17 cellular contexts compared by ENCODE assay signal in genomic region chr1:176102700-176103244, GRCh38.
A peak's percentile ranks its signal among the peaks of the same experiment; 100 is the strongest.
DNase-seq lines count a peak whose midpoint lies in the region; ATAC-seq and TF ChIP-seq lines count a peak whose summit lies in the region.
"Had no signal": no experiment of that assay in that cellular context is flagged by ENCODE, and none has a peak within 500 bp of the region (broad histone marks: within the 10 kb centered on the region; RNA-seq: fewer than 3 reads in every experiment).

No MANE protein-coding gene starts in this region.

- TF ChIP-seq POLR2A in erythroblast (IDR thresholded peaks at IDR 0.05; ENCODE audit: low read length), result no peak

- TF ChIP-seq CTCF in epithelial cell of esophagus (IDR thresholded peaks at IDR 0.05; ENCODE audit: insufficient read depth, low read depth, low read length, missing control alignments), result no peak

- H3K9me3 Mint-ChIP-seq in activated naive CD4-positive, alpha-beta T cell treated with anti-CD3 and anti-CD28 coated beads, Interleukin-2, amount 50 U/mL, for 72 hours, result peaks cover 12 to 16% of the 10 kb centered on the region in 2 donors
- H3K9me3 Mint-ChIP-seq in stimulated activated effector memory CD8-positive, alpha-beta T cell treated with anti-CD3 and anti-CD28 coated beads, Interleukin-12 subunit alpha, Interleukin-12 subunit beta, amount 100 ng/mL, for 72 hours, result no peaks in the 10 kb centered on the region

- no peak overlapping the region for H3K4me3 Mint-ChIP-seq in stimulated activated effector memory CD8-positive, alpha-beta T cell treated with anti-CD3 and anti-CD28 coated beads, Interleukin-12 subunit alpha, Interleukin-12 subunit beta, amount 100 ng/mL, for 72 hours
- H3K4me3 Mint-ChIP-seq: activated naive CD4-positive, alpha-beta T cell treated with anti-CD3 and anti-CD28 coated beads, Interleukin-2, amount 10 ng/mL, durations not matched to agents 7 days and 5 days had no signal

- H3K4me1 Mint-ChIP-seq in stimulated activated effector memory CD8-positive, alpha-beta T cell treated with anti-CD3 and anti-CD28 coated beads, Interleukin-12 subunit alpha, Interleukin-12 subunit beta, amount 100 ng/mL, for 72 hours, result peaks cover 12% of the 10 kb centered on the region
- H3K4me1 Mint-ChIP-seq: activated naive CD4-positive, alpha-beta T cell treated with anti-CD3 and anti-CD28 coated beads, Interleukin-2, amount 10 ng/mL, durations not matched to agents 7 days and 5 days had no signal

- ATAC-seq in activated naive CD4-positive, alpha-beta T cell treated with anti-CD3 and anti-CD28 coated beads, Interleukin-2, amount 50 U/mL, for 72 hours, result peak; percentile 44 to 93
- peak; percentile 19 for ATAC-seq in stimulated activated effector memory CD8-positive, alpha-beta T cell treated with anti-CD3 and anti-CD28 coated beads, Interleukin-12 subunit alpha, Interleukin-12 subunit beta, amount 100 ng/mL, for 72 hours
- no peak for ATAC-seq in GM19351 (IDR thresholded peaks at IDR 0.05; ENCODE audit: unreplicated experiment)
- ATAC-seq: Panc1 had no signal

- DNase-seq in activated naive CD4-positive, alpha-beta T cell treated with anti-CD3 and anti-CD28 coated beads, Interleukin-2, amount 50 U/mL, for 72 hours (ENCODE audit: low spot score in 2 of 2), result peak in 1 of 2 donors; percentile 61
- DNase-seq in activated naive CD4-positive, alpha-beta T cell treated with anti-CD3 and anti-CD28 coated beads, Interleukin-2, amount 50 U/mL, for 16 hours, result no peak
- DNase-seq in M059J (ENCODE audit: low read depth) (peak; percentile 24), epithelial cell of esophagus (ENCODE audit: low read depth) (peak; percentile 13), middle frontal gyrus (ENCODE audit: extremely low spot score, low spot score) (no peak), erythroblast (lab: John Stamatoyannopoulos, UW) (no peak)
- DNase-seq in stimulated activated effector memory CD8-positive, alpha-beta T cell treated with anti-CD3 and anti-CD28 coated beads, Interleukin-12 subunit alpha, Interleukin-12 subunit beta, amount 100 ng/mL, for 72 hours (ENCODE audit: low spot score in 2 of 2), result no peak
- DNase-seq: activated CD4-positive, alpha-beta T cell treated with anti-CD3 and anti-CD28 coated beads, Interleukin-2, amount 50 U/mL, for 1 hour; activated naive CD4-positive, alpha-beta T cell treated with anti-CD3 and anti-CD28 coated beads, Interleukin-2, amount 10 ng/mL, durations not matched to agents 7 days and 5 days; COR-L47; NCI-H1436 treated with DMSO at 0.1 percent for 48 hours; NCI-H82; SK-N-SH had no signal

- peaks cover 56 to 61% of the 10 kb centered on the region in 2 donors for H3K36me3 Mint-ChIP-seq in activated naive CD4-positive, alpha-beta T cell treated with anti-CD3 and anti-CD28 coated beads, Interleukin-2, amount 50 U/mL, for 72 hours
- H3K36me3 Mint-ChIP-seq in stimulated activated effector memory CD8-positive, alpha-beta T cell treated with anti-CD3 and anti-CD28 coated beads, Interleukin-12 subunit alpha, Interleukin-12 subunit beta, amount 100 ng/mL, for 72 hours, result peaks cover 47% of the 10 kb centered on the region

- peak overlapping the region in 1 of 2 donors; percentile 34 for H3K27ac Mint-ChIP-seq in activated naive CD4-positive, alpha-beta T cell treated with anti-CD3 and anti-CD28 coated beads, Interleukin-2, amount 50 U/mL, for 72 hours
- peak overlapping the region; percentile 29 for H3K27ac Mint-ChIP-seq in stimulated activated effector memory CD8-positive, alpha-beta T cell treated with anti-CD3 and anti-CD28 coated beads, Interleukin-12 subunit alpha, Interleukin-12 subunit beta, amount 100 ng/mL, for 72 hours
- H3K27ac Mint-ChIP-seq: activated naive CD4-positive, alpha-beta T cell treated with anti-CD3 and anti-CD28 coated beads, Interleukin-2, amount 10 ng/mL, durations not matched to agents 7 days and 5 days had no signal

- H3K4me3 ChIP-seq in epithelial cell of esophagus (ENCODE audit: low read length), result no peak overlapping the region
- H3K4me3 ChIP-seq: right atrium auricular region, thoracic aorta had no signal

Comparison
In these comparisons a context has a peak if more than half of its experiments do, and no peak if none do; other contexts are left out.
1. DNase-seq: peak in M059J (single experiment) and epithelial cell of esophagus (single experiment); none in activated naive CD4-positive, alpha-beta T cell treated with anti-CD3 and anti-CD28 coated beads, Interleukin-2, amount 50 U/mL, for 16 hours (single experiment), stimulated activated effector memory CD8-positive, alpha-beta T cell treated with anti-CD3 and anti-CD28 coated beads, Interleukin-12 subunit alpha, Interleukin-12 subunit beta, amount 100 ng/mL, for 72 hours (0 of 2), middle frontal gyrus (single experiment) and erythroblast (0 of 2).